9 cellular contexts compared by ENCODE assay signal in the genomic region with DNA sequence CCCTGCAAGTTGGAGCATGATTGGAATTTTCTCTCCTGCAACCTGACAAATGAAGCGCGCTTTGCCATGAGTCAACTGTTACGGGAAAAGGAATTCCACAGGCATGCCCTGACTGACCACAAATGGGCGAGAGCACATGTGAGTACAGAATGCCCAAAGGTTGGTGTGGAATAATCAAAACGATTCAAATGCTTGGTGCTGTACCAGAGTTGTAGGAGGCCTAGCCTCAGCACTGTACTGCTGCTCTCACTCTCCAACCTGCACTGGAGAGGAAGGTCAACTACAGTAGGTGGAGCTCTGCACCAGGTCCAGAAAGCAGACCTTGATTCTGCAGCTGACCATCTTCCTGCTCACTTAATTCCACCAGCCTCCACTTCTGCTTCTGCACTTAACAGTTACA.
DNase-seq lines count a peak whose midpoint lies in the region; ATAC-seq and TF ChIP-seq lines count a peak whose summit lies in the region.
"Had no signal": no experiment of that assay in that cellular context is flagged by ENCODE, and none has a peak within 500 bp of the region (broad histone marks: within the 10 kb centered on the region; RNA-seq: fewer than 3 reads in every experiment).

No MANE protein-coding gene starts in this region.

- no peaks in the 10 kb centered on the region for H3K36me3 ChIP-seq in brain microvascular endothelial cell (replicated peaks)

- no peak overlapping the region for H3K27ac ChIP-seq in brain microvascular endothelial cell

- no peak overlapping the region for H3K4me3 ChIP-seq in AG10803 (ENCODE audit: low read length)
- no peak overlapping the region for H3K4me3 ChIP-seq in brain microvascular endothelial cell (ENCODE audit: low read depth, low read length)

- TF ChIP-seq CTCF in AG10803 (conservative IDR thresholded peaks at IDR 0.05; ENCODE audit: low read length) (peak; percentile 50), brain microvascular endothelial cell (IDR thresholded peaks at IDR 0.05; ENCODE audit: low read depth, low read length, missing control alignments) (peak; percentile 59)

- peak; percentile 50 for ATAC-seq in left lobe of liver

- DNase-seq in AG10803 (ENCODE audit: low read depth) (peak; percentile 91), LoVo (ENCODE audit: low spot score) (peak; percentile 48), brain microvascular endothelial cell (peak; percentile 44), left lobe of liver (ENCODE audit: low spot score) (no peak), CD1c-positive myeloid dendritic cell (ENCODE audit: extremely low spot score) (no peak), DMS153 treated with DMSO at 0.1 percent for 48 hours (lab: John Stamatoyannopoulos, UW; ENCODE audit: unreplicated experiment) (no peak), NOMO-1 (lab: John Stamatoyannopoulos, UW; ENCODE audit: unreplicated experiment in 2 of 2) (no peak)
- DNase-seq in activated CD4-positive, alpha-beta T cell treated with anti-CD3 and anti-CD28 coated beads, Interleukin-2, amount 50 U/mL, for 4 hours, result no peak
- DNase-seq: activated CD4-positive, alpha-beta T cell treated with anti-CD3 and anti-CD28 coated beads for 1 hour had no signal

- H3K27me3 ChIP-seq in brain microvascular endothelial cell (replicated peaks), result no peaks in the 10 kb centered on the region

- in situ Hi-C loops in brain microvascular endothelial cell (cut with HindIII; ENCODE audit: low pct_ligation_motif_present, low sequenced_read_pairs), result no loop called here

Comparison
In these comparisons a context has a peak if more than half of its experiments do, and no peak if none do; other contexts are left out.
1. DNase-seq: peak in AG10803 (single experiment), LoVo (single experiment) and brain microvascular endothelial cell (single experiment); none in left lobe of liver (single experiment), CD1c-positive myeloid dendritic cell (single experiment), DMS153 treated with DMSO at 0.1 percent for 48 hours (single experiment), NOMO-1 (0 of 2) and activated CD4-positive, alpha-beta T cell treated with anti-CD3 and anti-CD28 coated beads, Interleukin-2, amount 50 U/mL, for 4 hours (0 of 2).